Comparison of ENCODE assay signal across 10 cellular contexts in genomic region chr10:32995751-32996150, GRCh38. TPM values are rescaled to one million over a fixed set of nuclear protein-coding genes. Genes with fewer than 3 reads are reported as not detected.
A peak's percentile ranks its signal among the peaks of the same experiment; 100 is the strongest.
DNase-seq lines count a peak whose midpoint lies in the region; ATAC-seq and TF ChIP-seq lines count a peak whose summit lies in the region.
"Had no signal": no experiment of that assay in that cellular context is flagged by ENCODE, and none has a peak within 500 bp of the region (broad histone marks: within the 10 kb centered on the region; RNA-seq: fewer than 3 reads in every experiment).

No MANE protein-coding gene starts in this region.

- peaks cover 20% of the 10 kb centered on the region for H3K9me3 ChIP-seq in endodermal cell (ENCODE audit: control insufficient read depth, low read length)

- H3K4me1 ChIP-seq in endodermal cell (ENCODE audit: control insufficient read depth, insufficient read depth, low read length) = no peaks in the 10 kb centered on the region

- peaks cover 26% of the 10 kb centered on the region for H3K9me3 Mint-ChIP-seq in endodermal cell

- peaks cover 2% of the 10 kb centered on the region for H3K36me3 Mint-ChIP-seq in endodermal cell (ENCODE audit: low read depth)
- H3K36me3 Mint-ChIP-seq: CD8-positive, alpha-beta T cell had no signal

- WGBS in endodermal cell (ENCODE audit: insufficient coverage in 1 of 2, insufficient read length in 1 of 2), 2 experiments = 0 to 42% methylated on average over 1 to 3 of the region's 3 CpGs

- no peak overlapping the region for H3K27ac ChIP-seq in endodermal cell (ENCODE audit: low read depth, low read length)
- H3K27ac ChIP-seq: epithelial cell of prostate had no signal

- DNase-seq in endodermal cell (peak; percentile 71), hypothalamus (lab: John Stamatoyannopoulos, UW) (no peak), foreskin melanocyte (no peak), NCI-H2107 treated with DMSO at 0.1 percent for 48 hours (lab: John Stamatoyannopoulos, UW; ENCODE audit: unreplicated experiment) (no peak)
- DNase-seq: CD8-positive, alpha-beta T cell had no signal

- no peak overlapping the region for H3K27ac Mint-ChIP-seq in endodermal cell
- H3K27ac Mint-ChIP-seq: CD8-positive, alpha-beta T cell had no signal

- H3K27me3 ChIP-seq in endodermal cell (ENCODE audit: control insufficient read depth, insufficient read depth, low read length, poor library complexity, severe bottlenecking) = no peaks in the 10 kb centered on the region

- ATAC-seq in GM18508 (IDR thresholded peaks at IDR 0.05; ENCODE audit: insufficient read depth, unreplicated experiment) (peak; percentile 87), GM21515 (IDR thresholded peaks at IDR 0.05; ENCODE audit: unreplicated experiment) (peak; percentile 80), HG03354 (IDR thresholded peaks at IDR 0.05; ENCODE audit: poor library complexity, severe bottlenecking, unreplicated experiment) (peak; percentile 71), SK-N-SH treated with all-trans-retinoic acid at 6 μM for 48 hours (no peak)
- ATAC-seq: CD8-positive, alpha-beta T cell had no signal

- H3K36me3 ChIP-seq in endodermal cell (ENCODE audit: control insufficient read depth, insufficient read depth, low read length) = no peaks in the 10 kb centered on the region

- TF ChIP-seq CTCF in endodermal cell (conservative IDR thresholded peaks at IDR 0.05) = no peak

- H3K4me3 ChIP-seq in endodermal cell (ENCODE audit: low read length) = no peak overlapping the region

- no peak overlapping the region for H3K4me3 Mint-ChIP-seq in endodermal cell
- H3K4me3 Mint-ChIP-seq: CD8-positive, alpha-beta T cell had no signal

- H3K9ac ChIP-seq in endodermal cell (ENCODE audit: extremely low read depth, low read length, poor library complexity, severe bottlenecking) = no peak overlapping the region

- H3K27me3 Mint-ChIP-seq in endodermal cell (ENCODE audit: insufficient read depth) = no peaks in the 10 kb centered on the region

- peaks cover 8% of the 10 kb centered on the region for H3K4me1 Mint-ChIP-seq in endodermal cell

TF ChIP-seq in SK-N-SH treated with all-trans-retinoic acid at 6 μM for 48 hours, 23 proteins besides CTCF, POLR2A, EP300 and RAD21:
- TF ChIP-seq CSDC2 (CRISPR knock-in tag; IDR thresholded peaks at IDR 0.05) (no peak), ARNTL (CRISPR knock-in tag; IDR thresholded peaks at IDR 0.05; ENCODE audit: borderline replicate concordance, low read depth) (no peak), ZC3H10 (CRISPR knock-in tag; IDR thresholded peaks at IDR 0.05) (no peak), ZNF70 (CRISPR knock-in tag; IDR thresholded peaks at IDR 0.05) (no peak)

RNA-seq across cellular contexts. Expression of gene ITGB1, which starts 37.7 kb away (rescaled TPM):
- 100 to 1,000 TPM; 239 to 285 TPM for total RNA-seq in endodermal cell
- polyA plus RNA-seq in endodermal cell (2013, experiment 1 of 2) = 324 TPM
- 351 TPM for polyA plus RNA-seq in endodermal cell (2013, experiment 2 of 2)
